19 cellular contexts compared by ENCODE assay signal in the genomic region with DNA sequence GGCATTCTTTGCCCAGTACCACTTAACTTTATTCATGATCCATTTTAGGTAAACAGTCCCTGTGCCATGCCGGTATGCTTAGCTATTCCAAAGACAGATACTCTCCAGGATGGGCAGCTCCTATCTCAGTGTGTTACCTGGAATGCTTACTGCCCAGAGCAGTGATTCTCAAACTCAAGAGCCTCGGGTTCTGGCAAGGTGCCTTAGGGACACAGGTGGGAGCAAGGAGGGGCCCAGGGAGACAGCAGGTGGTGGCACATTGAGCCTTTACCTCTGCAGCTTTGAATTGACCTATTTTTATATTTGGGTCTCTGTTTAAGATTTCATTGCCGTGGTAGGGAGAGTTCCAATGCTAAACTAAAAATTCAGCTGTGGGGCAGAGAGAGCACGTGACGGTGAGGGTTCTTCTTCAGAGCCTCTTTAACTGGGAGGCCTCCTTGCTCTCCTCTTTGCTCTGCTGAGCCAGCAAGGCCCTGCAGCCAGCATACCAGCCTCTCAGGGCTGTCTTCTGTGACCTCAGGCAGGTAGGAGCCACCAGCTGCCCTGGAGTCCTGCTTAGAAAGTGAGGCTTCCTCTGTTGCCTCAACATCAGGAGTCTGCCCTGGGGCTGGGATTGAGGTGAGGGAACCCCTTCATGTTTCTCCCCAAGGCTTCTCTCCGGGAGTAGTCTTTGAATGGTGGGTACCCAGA. TPM values are rescaled to one million over a fixed set of nuclear protein-coding genes. Genes with fewer than 3 reads are reported as not detected.
"Had no signal": no experiment of that assay in that cellular context is flagged by ENCODE, and none has a peak within 500 bp of the region (broad histone marks: within the 10 kb centered on the region; RNA-seq: fewer than 3 reads in every experiment).

No MANE protein-coding gene starts in this region.

- H3K27ac ChIP-seq: colonic mucosa, esophagus muscularis mucosa, heart right ventricle, lower lobe of right lung, spleen, tibial artery had no signal

- H3K27me3 ChIP-seq: colonic mucosa, esophagus muscularis mucosa, heart right ventricle, spleen, tibial artery had no signal

- DNase-seq: activated CD4-positive, alpha-beta T cell treated with anti-CD3 and anti-CD28 coated beads, Interleukin-2, amount 50 U/mL, for 4 hours; activated gamma-delta T cell; central memory CD4-positive, alpha-beta T cell; colonic mucosa; effector CD4-positive, alpha-beta T cell; heart right ventricle; kidney glomerular epithelial cell; lower lobe of right lung; retina; spleen; stimulated activated CD4-positive, alpha-beta T cell treated with anti-CD3 and anti-CD28 coated beads, Interleukin-4, amount 100 ng/mL, for 4 hours; tibial artery had no signal

- ATAC-seq: lower lobe of right lung; natural killer cell treated with Interleukin-12 subunit alpha and Interleukin-12 subunit beta and Interleukin-15 and Interleukin-18, amount 100 ng/mL, for 72 hours; stimulated activated memory B cell treated with anti-CD40 and anti-IgM and Interleukin-4, amounts not matched to agents 10 μg/mL and 1 μg/mL and 100 μg/mL, for 72 hours had no signal

- H3K36me3 ChIP-seq: colonic mucosa had no signal

- H3K4me3 ChIP-seq: colonic mucosa, esophagus muscularis mucosa, heart right ventricle, lower lobe of right lung, spleen, tibial artery had no signal

- H3K9me3 ChIP-seq: colonic mucosa, esophagus muscularis mucosa, heart right ventricle, lower lobe of right lung, spleen, tibial artery had no signal

- H3K4me1 ChIP-seq: colonic mucosa, lower lobe of right lung, tibial artery had no signal

RNA-seq across cellular contexts. Expression of a gene that starts 36.8 kb away (rescaled TPM):
- total RNA-seq: activated CD8-positive, alpha-beta memory T cell treated with anti-CD3 and anti-CD28 coated beads for 36 hours; endothelial cell of umbilical vein; natural killer cell treated with Interleukin-12 subunit alpha and Interleukin-12 subunit beta and Interleukin-15 and Interleukin-18, amount 100 ng/mL, for 72 hours; posterior vena cava; spleen; T-helper 2 cell treated with Interferon-gamma antibody and Interleukin-4, amounts not matched to agents 100 ng/mL and 5 ng/mL, for 36 hours had no signal
- polyA plus RNA-seq: endothelial cell of umbilical vein had no signal
